Comparison of ENCODE assay signal across 28 cellular contexts in the genomic region with DNA sequence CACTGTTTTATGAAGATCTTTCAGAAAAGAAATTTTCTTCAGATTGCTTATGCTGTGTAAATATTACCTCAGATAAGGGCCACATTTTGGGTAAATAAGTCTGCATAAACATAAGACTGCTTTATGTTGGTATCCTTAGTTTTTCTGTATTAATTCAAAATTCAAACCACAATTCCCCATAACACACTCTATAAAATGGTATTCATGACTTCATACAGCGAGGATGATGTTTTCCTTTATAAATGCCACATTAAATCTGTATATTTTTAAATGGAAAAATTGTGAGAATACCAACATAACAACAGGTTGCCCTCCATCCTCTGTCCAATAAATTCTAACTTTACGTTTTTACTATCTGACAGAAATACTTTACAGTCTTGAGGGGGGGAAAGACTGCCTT.
"Had no signal": no experiment of that assay in that cellular context is flagged by ENCODE, and none has a peak within 500 bp of the region (broad histone marks: within the 10 kb centered on the region; RNA-seq: fewer than 3 reads in every experiment).

No MANE protein-coding gene starts in this region.

- DNase-seq: head of caudate nucleus; hypothalamus; immature natural killer cell; kidney; left colon; left ventricle myocardium inferior; mesendoderm; naive B cell; nucleus accumbens; psoas muscle; right lobe of liver; stimulated activated CD4-positive, alpha-beta T cell treated with anti-CD3 and anti-CD28 coated beads, Interleukin-1b, Interleukin-23, amount 100 ng/mL, for 48 hours; stimulated activated CD4-positive, alpha-beta T cell treated with anti-CD3 and anti-CD28 coated beads, Interleukin-2, amount 100 ng/mL, for 48 hours; stimulated activated CD4-positive, alpha-beta T cell treated with anti-CD3 and anti-CD28 coated beads, Interleukin-4, amount 100 ng/mL, for 4 hours; stimulated activated CD8-positive, alpha-beta memory T cell treated with anti-CD3 and anti-CD28 coated beads, Interleukin-4, amount 100 ng/mL, for 48 hours; stimulated activated naive B cell treated with anti-CD40 and anti-IgM and Interleukin-4, amounts not matched to agents 10 μg/mL and 1 μg/mL and 100 μg/mL, for 72 hours; stimulated activated naive CD8-positive, alpha-beta T cell treated with anti-CD3 and anti-CD28 coated beads, Interleukin-15, Interleukin-2, amounts not matched to agents 100 U/mL and 50 U/mL, for 24 hours; stomach; testis; thyroid gland; transverse colon; upper lobe of left lung had no signal

- H3K4me1 Mint-ChIP-seq: immature natural killer cell; naive B cell; neural crest cell; stimulated activated naive B cell treated with anti-CD40 and anti-IgM and Interleukin-4, amounts not matched to agents 10 μg/mL and 1 μg/mL and 100 μg/mL, for 72 hours had no signal

- H3K9me3 ChIP-seq: left ventricle myocardium inferior, psoas muscle, right lobe of liver, stomach, testis, thyroid gland, transverse colon, upper lobe of left lung had no signal

- H3K4me3 Mint-ChIP-seq: immature natural killer cell; mesothelial cell of epicardium; naive B cell; natural killer cell treated with Interleukin-12 subunit alpha and Interleukin-12 subunit beta and Interleukin-15 and Interleukin-18, amount 100 ng/mL, for 72 hours; neural crest cell; stimulated activated naive B cell treated with anti-CD40 and anti-IgM and Interleukin-4, amounts not matched to agents 10 μg/mL and 1 μg/mL and 100 μg/mL, for 72 hours had no signal

- H3K4me3 ChIP-seq: left ventricle myocardium inferior, lung, psoas muscle, right lobe of liver, smooth muscle cell, stomach, testis, thyroid gland, transverse colon, upper lobe of left lung had no signal

- H3K27me3 ChIP-seq: right lobe of liver, stomach, testis, thyroid gland, transverse colon, upper lobe of left lung had no signal

- H3K36me3 ChIP-seq: left ventricle myocardium inferior, right lobe of liver, stomach, thyroid gland, transverse colon, upper lobe of left lung had no signal

- H3K36me3 Mint-ChIP-seq: immature natural killer cell; mesothelial cell of epicardium; naive B cell; natural killer cell treated with Interleukin-12 subunit alpha and Interleukin-12 subunit beta and Interleukin-15 and Interleukin-18, amount 100 ng/mL, for 72 hours; stimulated activated naive B cell treated with anti-CD40 and anti-IgM and Interleukin-4, amounts not matched to agents 10 μg/mL and 1 μg/mL and 100 μg/mL, for 72 hours had no signal

- H3K27ac Mint-ChIP-seq: immature natural killer cell; mesothelial cell of epicardium; naive B cell; natural killer cell treated with Interleukin-12 subunit alpha and Interleukin-12 subunit beta and Interleukin-15 and Interleukin-18, amount 100 ng/mL, for 72 hours; stimulated activated naive B cell treated with anti-CD40 and anti-IgM and Interleukin-4, amounts not matched to agents 10 μg/mL and 1 μg/mL and 100 μg/mL, for 72 hours had no signal

- H3K27me3 Mint-ChIP-seq: naive B cell; natural killer cell treated with Interleukin-12 subunit alpha and Interleukin-12 subunit beta and Interleukin-15 and Interleukin-18, amount 100 ng/mL, for 72 hours; stimulated activated naive B cell treated with anti-CD40 and anti-IgM and Interleukin-4, amounts not matched to agents 10 μg/mL and 1 μg/mL and 100 μg/mL, for 72 hours had no signal

- H3K9me3 Mint-ChIP-seq: mesothelial cell of epicardium; naive B cell; neural crest cell; stimulated activated naive B cell treated with anti-CD40 and anti-IgM and Interleukin-4, amounts not matched to agents 10 μg/mL and 1 μg/mL and 100 μg/mL, for 72 hours had no signal

- ATAC-seq: left colon; natural killer cell treated with Interleukin-12 subunit alpha and Interleukin-12 subunit beta and Interleukin-15 and Interleukin-18, amount 100 ng/mL, for 72 hours; psoas muscle; right lobe of liver; stimulated activated naive B cell treated with anti-CD40 and anti-IgM and Interleukin-4, amounts not matched to agents 10 μg/mL and 1 μg/mL and 100 μg/mL, for 72 hours; stimulated activated naive CD8-positive, alpha-beta T cell treated with anti-CD3 and anti-CD28 coated beads, Interleukin-15, Interleukin-2, amounts not matched to agents 100 U/mL and 50 U/mL, for 24 hours had no signal

- H3K4me1 ChIP-seq: left ventricle myocardium inferior, parathyroid adenoma, psoas muscle, right lobe of liver, stomach, testis, thyroid gland, transverse colon, upper lobe of left lung had no signal

- H3K27ac ChIP-seq: left ventricle myocardium inferior, parathyroid adenoma, psoas muscle, right lobe of liver, stomach, testis, thyroid gland, transverse colon, upper lobe of left lung had no signal

- H3K9ac ChIP-seq: parathyroid adenoma had no signal
